13 cellular contexts compared by ENCODE assay signal in genomic region chr2:69720404-69720803, GRCh38. TPM values are rescaled to one million over a fixed set of nuclear protein-coding genes. Genes with fewer than 3 reads are reported as not detected.
DNase-seq lines count a peak whose midpoint lies in the region; ATAC-seq and TF ChIP-seq lines count a peak whose summit lies in the region.
"Had no signal": no experiment of that assay in that cellular context is flagged by ENCODE, and none has a peak within 500 bp of the region (broad histone marks: within the 10 kb centered on the region; RNA-seq: fewer than 3 reads in every experiment).

No MANE protein-coding gene starts in this region.

- no peaks in the 10 kb centered on the region for H3K36me3 ChIP-seq in SK-N-SH (replicated peaks in 1 of 2; ENCODE audit: control insufficient read depth in 1 of 2, insufficient read depth in 2 of 2, low read length in 1 of 2)
- H3K36me3 ChIP-seq in tibial artery = no peaks in the 10 kb centered on the region
- H3K36me3 ChIP-seq: suprapubic skin had no signal

- no peaks in the 10 kb centered on the region for H4K20me1 ChIP-seq in SK-N-SH (ENCODE audit: insufficient read depth)

- intact Hi-C loops in tibial artery (cut with DNase I; ENCODE audit: low total_unique reads) (no loop called here), posterior cingulate gyrus (cut with DNase I) (loop anchor here (10.0 kb wide), 1 partner anchor 174 kb away; the partner anchor contains the start of gene SNRNP27)

- 81% methylated on average over 1 of the region's 1 CpG for WGBS in SK-N-SH (ENCODE audit: low lambda C conversion rate)

- TF ChIP-seq EP300 in SK-N-SH (IDR thresholded peaks at IDR 0.05; ENCODE audit: borderline replicate concordance in 1 of 2, low read depth in 1 of 2, low read length in 1 of 2) = no peak

- DNase-seq in AG04449 (ENCODE audit: low read depth, low spot score) (no peak), SK-N-SH (peak; percentile 37), fibroblast of villous mesenchyme (ENCODE audit: low read depth) (no peak), tibial artery (no peak), posterior cingulate gyrus (no peak), occipital lobe (lab: John Stamatoyannopoulos, UW) (no peak)
- DNase-seq: activated CD8-positive, alpha-beta memory T cell treated with anti-CD3 and anti-CD28 coated beads, Interleukin-2, amount 10 ng/mL, durations not matched to agents 7 days and 5 days; stimulated activated CD4-positive, alpha-beta T cell treated with anti-CD3 and anti-CD28 coated beads, Interleukin-2, amount 100 ng/mL, for 48 hours; T-cell had no signal

- TF ChIP-seq CTCF in AG04449 (IDR thresholded peaks at IDR 0.05; ENCODE audit: insufficient read depth, low read length, missing control alignments) (peak; percentile 40), GM12873 (IDR thresholded peaks at IDR 0.05; ENCODE audit: insufficient read depth, low read depth, low read length, missing control alignments) (peak; percentile 45), SK-N-SH (IDR thresholded peaks at IDR 0.05) (peak; percentile 54), fibroblast of villous mesenchyme (IDR thresholded peaks at IDR 0.05; ENCODE audit: insufficient read depth, low read depth, low read length) (peak; percentile 50), tibial artery (IDR thresholded peaks at IDR 0.05) (no peak)

- H3K4me3 ChIP-seq in AG04449 (ENCODE audit: low read depth, low read length) (no peak overlapping the region), SK-N-SH (ENCODE audit: low read depth in 2 of 2, low read length in 1 of 2) (no peak overlapping the region), fibroblast of villous mesenchyme (ENCODE audit: low read depth, low read length) (no peak overlapping the region), tibial artery (no peak overlapping the region)
- H3K4me3 ChIP-seq: suprapubic skin had no signal

- ATAC-seq in HG02623 (IDR thresholded peaks at IDR 0.05; ENCODE audit: unreplicated experiment) = no peak
- ATAC-seq: activated CD8-positive, alpha-beta memory T cell treated with anti-CD3 and anti-CD28 coated beads, Interleukin-2, amount 10 ng/mL, durations not matched to agents 7 days and 5 days; natural killer cell treated with Interleukin-12 subunit alpha and Interleukin-12 subunit beta and Interleukin-15 and Interleukin-18, amount 100 ng/mL, for 72 hours; T-cell had no signal

- H3K9me2 ChIP-seq in SK-N-SH = no peaks in the 10 kb centered on the region

- peak overlapping the region in 1 of 2 experiments; percentile 88; a peak in 2 of 4 replicates for H3K27ac ChIP-seq in SK-N-SH (ENCODE audit: low read depth in 2 of 2, low read length in 1 of 2)
- H3K27ac ChIP-seq in tibial artery = no peak overlapping the region
- H3K27ac ChIP-seq: suprapubic skin had no signal

- H2AFZ ChIP-seq in SK-N-SH (ENCODE audit: low read depth) = no peak overlapping the region

- H3K9ac ChIP-seq in SK-N-SH = no peak overlapping the region

- CTCF ChIA-PET in AG04449 (lab: Yijun Ruan, JAX) = interaction anchor here (0.8 to 3.4 kb wide), 14 partner anchors 13 to 205 kb away, joined by 3 to 61 read pairs (median 3); no protein-coding TSS in a partner anchor
- CTCF ChIA-PET in SK-N-SH (lab: Yijun Ruan, JAX) = interaction anchor here (0.8 to 3.9 kb wide), 8 partner anchors 10 to 167 kb away, joined by 3 to 39 read pairs (median 6); partner anchors contain the start of genes AAK1 and ANXA4

- peaks cover 0 to 19% of the 10 kb centered on the region in 2 experiments; a peak in 1 of 4 replicates for H3K4me1 ChIP-seq in SK-N-SH (ENCODE audit: control insufficient read depth in 1 of 2, insufficient read depth in 2 of 2, low read depth in 1 of 2, low read length in 1 of 2)
- H3K4me1 ChIP-seq in tibial artery = peaks cover 0 to 4% (median 2%) of the 10 kb centered on the region in 4 donors

- H3K9me3 ChIP-seq in SK-N-SH = no peaks in the 10 kb centered on the region
- H3K9me3 ChIP-seq in tibial artery = no peaks in the 10 kb centered on the region
- H3K9me3 ChIP-seq: suprapubic skin had no signal

- H3K4me2 ChIP-seq in SK-N-SH = no peak overlapping the region

- TF ChIP-seq RAD21 in SK-N-SH (IDR thresholded peaks at IDR 0.05; ENCODE audit: low read length) = no peak

- H3K27me3 ChIP-seq in SK-N-SH (ENCODE audit: insufficient read depth) (no peaks in the 10 kb centered on the region), tibial artery (no peaks in the 10 kb centered on the region)
- H3K27me3 ChIP-seq: suprapubic skin had no signal

- POLR2A ChIA-PET in AG04449 (lab: Yijun Ruan, JAX) = no interaction called here
- POLR2A ChIA-PET in SK-N-SH (lab: Yijun Ruan, JAX) = interaction anchor here (1.1 kb wide), 1 partner anchor 77 kb away, joined by 5 read pairs; the partner anchor contains the start of gene AAK1

- peaks cover 4% of the 10 kb centered on the region for H3F3A ChIP-seq in SK-N-SH (replicated peaks; ENCODE audit: insufficient read depth)

- H3K79me2 ChIP-seq in SK-N-SH (ENCODE audit: insufficient read depth) = no peaks in the 10 kb centered on the region

TF ChIP-seq in SK-N-SH, 30 proteins besides CTCF, POLR2A, EP300 and RAD21:
- no peak for TF ChIP-seq IRF3 (IDR thresholded peaks at IDR 0.05; ENCODE audit: low read depth, low read length)
- no peak for TF ChIP-seq RFX5 (IDR thresholded peaks at IDR 0.05; ENCODE audit: low read length)
- TF ChIP-seq GABPA (IDR thresholded peaks at IDR 0.05; ENCODE audit: low read depth) = no peak
- TF ChIP-seq ELF1 (IDR thresholded peaks at IDR 0.05) = no peak
- TF ChIP-seq ZBTB33 (IDR thresholded peaks at IDR 0.05; ENCODE audit: borderline replicate concordance, low read depth) = no peak
- no peak for TF ChIP-seq POLR2AphosphoS5 (IDR thresholded peaks at IDR 0.05; ENCODE audit: low read depth, low read length)
- TF ChIP-seq, protein P1, sequence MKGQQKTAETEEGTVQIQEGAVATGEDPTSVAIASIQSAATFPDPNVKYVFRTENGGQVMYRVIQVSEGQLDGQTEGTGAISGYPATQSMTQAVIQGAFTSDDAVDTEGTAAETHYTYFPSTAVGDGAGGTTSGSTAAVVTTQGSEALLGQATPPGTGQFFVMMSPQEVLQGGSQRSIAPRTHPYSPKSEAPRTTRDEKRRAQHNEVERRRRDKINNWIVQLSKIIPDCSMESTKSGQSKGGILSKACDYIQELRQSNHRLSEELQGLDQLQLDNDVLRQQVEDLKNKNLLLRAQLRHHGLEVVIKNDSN (IDR thresholded peaks at IDR 0.05; ENCODE audit: borderline replicate concordance, low read depth) = no peak
- no peak for TF ChIP-seq MEF2A (IDR thresholded peaks at IDR 0.05; ENCODE audit: borderline replicate concordance, low read depth)
- TF ChIP-seq JUND (IDR thresholded peaks at IDR 0.05) = no peak
- TF ChIP-seq, protein P2, sequence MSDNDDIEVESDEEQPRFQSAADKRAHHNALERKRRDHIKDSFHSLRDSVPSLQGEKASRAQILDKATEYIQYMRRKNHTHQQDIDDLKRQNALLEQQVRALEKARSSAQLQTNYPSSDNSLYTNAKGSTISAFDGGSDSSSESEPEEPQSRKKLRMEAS (IDR thresholded peaks at IDR 0.05; ENCODE audit: low read depth) = no peak
- TF ChIP-seq CHD2 (IDR thresholded peaks at IDR 0.05; ENCODE audit: low read length, partially characterized antibody) = no peak
- no peak for TF ChIP-seq SIN3A (IDR thresholded peaks at IDR 0.05; ENCODE audit: borderline replicate concordance, low read depth, low read length)
- TF ChIP-seq FOSL2 (IDR thresholded peaks at IDR 0.05; ENCODE audit: borderline replicate concordance, low read depth) = no peak
- no peak for TF ChIP-seq NRF1 (IDR thresholded peaks at IDR 0.05; ENCODE audit: low read depth, low read length)
- no peak for TF ChIP-seq TCF12 (IDR thresholded peaks at IDR 0.05)
- TF ChIP-seq YY1 (IDR thresholded peaks at IDR 0.05; ENCODE audit: low read depth) = no peak
- TF ChIP-seq MXI1 (IDR thresholded peaks at IDR 0.05; ENCODE audit: low read depth, low read length) = no peak
- TF ChIP-seq SMC3 (IDR thresholded peaks at IDR 0.05; ENCODE audit: low read depth, low read length) = no peak

RNA-seq across cellular contexts. Expression of gene ANXA4, which starts 21.5 kb away (rescaled TPM):
- polyA plus RNA-seq in SK-N-SH (2012; rRNA removed) = 93.2 and 137 TPM in 2 replicates
- polyA plus RNA-seq in SK-N-SH (2012; cell fraction: cytosol; rRNA removed) = 86.9 and 101 TPM in 2 replicates
- 126 and 213 TPM in 2 replicates for polyA plus RNA-seq in SK-N-SH (2012; cell fraction: nucleus; rRNA removed)
- total RNA-seq in fibroblast of villous mesenchyme = 27.1 and 35.8 TPM in 2 replicates
- total RNA-seq in occipital lobe = 3.4 TPM

Comparison
In these comparisons a context has a peak if more than half of its experiments do, and no peak if none do; other contexts are left out.
1. CTCF ChIP-seq: peak in AG04449 (single experiment), GM12873 (single experiment), SK-N-SH (single experiment) and fibroblast of villous mesenchyme (single experiment); none in tibial artery (0 of 2).